In the genomic region with DNA sequence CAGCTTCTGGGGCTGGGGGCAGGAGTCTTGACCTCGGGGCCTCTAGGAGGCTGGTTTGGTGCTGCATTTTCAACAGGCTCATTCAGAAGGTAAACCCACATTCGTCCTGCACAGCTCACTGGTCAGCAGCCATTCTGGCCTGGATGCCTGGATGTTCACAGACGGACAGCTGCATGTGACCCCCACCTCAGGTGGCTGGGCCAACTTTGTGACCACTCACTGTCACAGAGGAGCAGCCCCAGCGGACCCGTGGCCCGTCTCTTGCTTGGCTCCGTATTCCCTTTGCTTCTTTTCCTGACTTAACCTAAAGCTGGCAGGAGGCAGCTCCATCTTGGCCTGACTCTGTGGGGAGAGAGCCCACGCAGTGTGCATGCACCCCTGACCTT, we compare ENCODE assay signal across 27 cellular contexts.
"Had no signal": no experiment of that assay in that cellular context is flagged by ENCODE, and none has a peak within 500 bp of the region (broad histone marks: within the 10 kb centered on the region; RNA-seq: fewer than 3 reads in every experiment).

No MANE protein-coding gene starts in this region.

- H3K4me3 ChIP-seq: Peyer's patch had no signal

- H3K4me3 Mint-ChIP-seq: activated CD4-positive, alpha-beta T cell treated with anti-CD3 and anti-CD28 coated beads, Interleukin-2, amount 10 ng/mL, durations not matched to agents 24 days and 14 days; activated CD8-positive, alpha-beta memory T cell treated with anti-CD3 and anti-CD28 coated beads, Interleukin-2, amount 10 ng/mL, durations not matched to agents 7 days and 5 days; activated naive CD8-positive, alpha-beta T cell treated with anti-CD3 and anti-CD28 coated beads, Interleukin-2, amount 50 U/mL, for 24 hours; activated T-cell treated with anti-CD3 and anti-CD28 coated beads, Interleukin-2, amount 50 U/mL, for 4 hours; brain; T-helper 1 cell treated with Interleukin-12 subunit alpha and Interleukin-12 subunit beta and Interleukin-4 antibody, amounts not matched to agents 30 μg/mL and 1 μg/mL, for 36 hours; WTC11 had no signal

- H3K27me3 ChIP-seq: Peyer's patch had no signal

- H3K9me3 Mint-ChIP-seq: activated CD4-positive, alpha-beta T cell treated with anti-CD3 and anti-CD28 coated beads, Interleukin-2, amount 10 ng/mL, durations not matched to agents 24 days and 14 days; activated naive CD4-positive, alpha-beta T cell treated with anti-CD3 and anti-CD28 coated beads, Interleukin-2, amount 50 U/mL, for 72 hours; activated naive CD8-positive, alpha-beta T cell treated with anti-CD3 and anti-CD28 coated beads, Interleukin-2, amount 50 U/mL, for 24 hours; activated T-cell treated with anti-CD3 and anti-CD28 coated beads, Interleukin-2, amount 50 U/mL, for 4 hours; brain; T-helper 1 cell treated with Interleukin-12 subunit alpha and Interleukin-12 subunit beta and Interleukin-4 antibody, amounts not matched to agents 30 μg/mL and 1 μg/mL, for 36 hours; WTC11 had no signal

- ATAC-seq: activated CD8-positive, alpha-beta memory T cell treated with anti-CD3 and anti-CD28 coated beads, Interleukin-2, amount 10 ng/mL, durations not matched to agents 7 days and 5 days; activated naive CD4-positive, alpha-beta T cell treated with anti-CD3 and anti-CD28 coated beads, Interleukin-2, amount 50 U/mL, for 72 hours; activated naive CD8-positive, alpha-beta T cell treated with anti-CD3 and anti-CD28 coated beads, Interleukin-2, amount 50 U/mL, for 24 hours; activated T-cell treated with anti-CD3 and anti-CD28 coated beads, Interleukin-2, amount 50 U/mL, for 4 hours; WTC11 had no signal

- H3K27me3 Mint-ChIP-seq: activated CD4-positive, alpha-beta T cell treated with anti-CD3 and anti-CD28 coated beads, Interleukin-2, amount 10 ng/mL, durations not matched to agents 24 days and 14 days; activated CD8-positive, alpha-beta memory T cell treated with anti-CD3 and anti-CD28 coated beads, Interleukin-2, amount 10 ng/mL, durations not matched to agents 7 days and 5 days; activated naive CD8-positive, alpha-beta T cell treated with anti-CD3 and anti-CD28 coated beads, Interleukin-2, amount 50 U/mL, for 24 hours had no signal

- H3K27ac ChIP-seq: Peyer's patch, RWPE1 had no signal

- DNase-seq: activated CD4-positive, alpha-beta T cell treated with anti-CD3 and anti-CD28 coated beads for 1 hour; activated CD4-positive, alpha-beta T cell treated with anti-CD3 and anti-CD28 coated beads, Interleukin-2, amount 10 ng/mL, durations not matched to agents 24 days and 14 days; activated CD4-positive, alpha-beta T cell treated with anti-CD3 and anti-CD28 coated beads, Interleukin-2, amount 50 U/mL, for 48 hours; activated CD8-positive, alpha-beta memory T cell treated with anti-CD3 and anti-CD28 coated beads, Interleukin-2, amount 10 ng/mL, durations not matched to agents 7 days and 5 days; activated effector memory CD4-positive, alpha-beta T cell treated with anti-CD3 and anti-CD28 coated beads, Interleukin-2, amount 50 U/mL, for 16 hours; activated naive CD4-positive, alpha-beta T cell treated with Interleukin-2 at 50 U/mL for 16 hours; activated naive CD8-positive, alpha-beta T cell treated with anti-CD3 and anti-CD28 coated beads, Interleukin-2, amount 50 U/mL, for 24 hours; activated T-cell treated with anti-CD3 and anti-CD28 coated beads, Interleukin-2, amount 50 U/mL, for 4 hours; amniotic stem cell; IMR-90; KG1; NCI-H1092; NCI-H1417; NCI-H1930; NCI-H2171 treated with DMSO at 0.1 percent for 48 hours; NCI-H345; NCI-H510A; NCI-H69; NK-92 treated with Interleukin-12 subunit alpha and Interleukin-12 subunit beta, amount 100 ng/mL, for 24 hours; Peyer's patch; SHP77 treated with DMSO at 0.1 percent for 48 hours had no signal

- H3K27ac Mint-ChIP-seq: activated CD4-positive, alpha-beta T cell treated with anti-CD3 and anti-CD28 coated beads, Interleukin-2, amount 10 ng/mL, durations not matched to agents 24 days and 14 days; activated naive CD8-positive, alpha-beta T cell treated with anti-CD3 and anti-CD28 coated beads, Interleukin-2, amount 50 U/mL, for 24 hours; brain; T-helper 1 cell treated with Interleukin-12 subunit alpha and Interleukin-12 subunit beta and Interleukin-4 antibody, amounts not matched to agents 30 μg/mL and 1 μg/mL, for 36 hours; WTC11 had no signal

- FAIRE-seq: astrocyte had no signal

- H3K9me3 ChIP-seq: Peyer's patch had no signal
